ENCODE assay signal across 2 cellular contexts in the genomic region with DNA sequence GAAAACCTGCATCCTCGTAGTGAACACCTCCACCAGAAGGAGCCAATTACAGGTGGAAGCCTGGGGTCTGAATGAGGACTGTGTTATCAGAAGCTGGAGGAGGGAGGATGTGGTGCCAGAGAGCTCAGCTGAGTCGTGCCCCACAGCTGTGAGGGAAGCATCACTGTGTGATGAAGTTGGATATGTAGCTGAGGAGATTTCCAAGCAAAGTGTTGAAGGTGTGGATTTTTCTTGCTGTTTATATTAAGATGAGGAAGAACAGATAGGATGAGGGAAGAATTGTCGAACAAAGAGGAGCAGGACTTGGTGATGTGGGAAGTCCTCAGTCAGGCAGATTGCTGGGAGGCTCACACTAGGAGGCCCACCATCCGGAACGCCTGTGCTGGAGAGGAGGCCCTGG.
TF ChIP-seq lines count a peak whose summit lies in the region.

No MANE protein-coding gene starts in this region.

TF ChIP-seq in HepG2, 621 proteins besides CTCF, POLR2A, EP300 and RAD21:
- TF ChIP-seq FOXP1 (IDR thresholded peaks at IDR 0.05) (no peak), FOXP1 (CRISPR knock-in tag; IDR thresholded peaks at IDR 0.05) (no peak), HOXA3 (CRISPR knock-in tag; IDR thresholded peaks at IDR 0.05) (0 out of 2 replicates have a peak, but pooled peaks have one; percentile 11), ZNF44 (CRISPR knock-in tag; IDR thresholded peaks at IDR 0.05) (no peak), ZNF256 (CRISPR knock-in tag; conservative IDR thresholded peaks at IDR 0.05) (peak; percentile 97)

TF ChIP-seq in H1, 55 proteins besides CTCF, POLR2A, EP300 and RAD21:
- TF ChIP-seq EZH2 (IDR thresholded peaks at IDR 0.05; ENCODE audit: low read depth, low read length, severe bottlenecking) (no peak), GTF2F1 (IDR thresholded peaks at IDR 0.05; ENCODE audit: borderline replicate concordance, low read depth, low read length) (no peak), YY1 (IDR thresholded peaks at IDR 0.05; ENCODE audit: low read depth, low read length) (no peak), TCF12 (IDR thresholded peaks at IDR 0.05; ENCODE audit: low read depth, low read length) (no peak), SP4 (IDR thresholded peaks at IDR 0.05; ENCODE audit: low read length) (no peak), TAF1 (IDR thresholded peaks at IDR 0.05; ENCODE audit: low read depth, low read length) (no peak), CHD1 (IDR thresholded peaks at IDR 0.05; ENCODE audit: low read depth, low read length) (no peak), HDAC2 (IDR thresholded peaks at IDR 0.05; ENCODE audit: borderline replicate concordance in 1 of 2, low read depth in 2 of 2, low read length in 2 of 2) (no peak), SIX5 (IDR thresholded peaks at IDR 0.05; ENCODE audit: low read depth, low read length) (no peak), MAFK (IDR thresholded peaks at IDR 0.05; ENCODE audit: low read depth, low read length) (no peak)
- TF ChIP-seq, protein P1, sequence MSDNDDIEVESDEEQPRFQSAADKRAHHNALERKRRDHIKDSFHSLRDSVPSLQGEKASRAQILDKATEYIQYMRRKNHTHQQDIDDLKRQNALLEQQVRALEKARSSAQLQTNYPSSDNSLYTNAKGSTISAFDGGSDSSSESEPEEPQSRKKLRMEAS (IDR thresholded peaks at IDR 0.05), result no peak
